Comparison of ENCODE assay signal across 34 cellular contexts in genomic region chr9:110185806-110186205, GRCh38. TPM values are rescaled to one million over a fixed set of nuclear protein-coding genes. Genes with fewer than 3 reads are reported as not detected.
"Had no signal": no experiment of that assay in that cellular context is flagged by ENCODE, and none has a peak within 500 bp of the region (broad histone marks: within the 10 kb centered on the region; RNA-seq: fewer than 3 reads in every experiment).

No MANE protein-coding gene starts in this region.

- H3K27ac ChIP-seq: adrenal gland, coronary artery, dorsolateral prefrontal cortex, epithelial cell of prostate, esophagus squamous epithelium had no signal

- DNase-seq: activated CD4-positive, alpha-beta memory T cell treated with anti-CD3 and anti-CD28 coated beads for 36 hours; activated CD4-positive, alpha-beta T cell treated with anti-CD3 and anti-CD28 coated beads for 36 hours; activated CD4-positive, alpha-beta T cell treated with anti-CD3 and anti-CD28 coated beads, Interleukin-2, amount 10 ng/mL, durations not matched to agents 24 days and 14 days; activated CD4-positive, CD25-positive, alpha-beta regulatory T cell; activated CD4-positive, CD25-positive, alpha-beta regulatory T cell treated with anti-CD3 and anti-CD28 coated beads, Interleukin-2, amount 50 U/mL, for 72 hours; activated CD8-positive, alpha-beta memory T cell treated with anti-CD3 and anti-CD28 coated beads, Interleukin-2, amount 10 ng/mL, durations not matched to agents 7 days and 5 days; activated CD8-positive, alpha-beta memory T cell treated with anti-CD3 and anti-CD28 coated beads, Interleukin-2, amount 50 U/mL, for 4 hours; activated CD8-positive, alpha-beta T cell treated with anti-CD3 and anti-CD28 coated beads, Interleukin-2, amount 10 ng/mL, durations not matched to agents 7 days and 5 days; activated effector memory CD4-positive, alpha-beta T cell treated with anti-CD3 and anti-CD28 coated beads, Interleukin-2, amount 50 U/mL, for 16 hours; activated naive CD4-positive, alpha-beta T cell treated with anti-CD3 and anti-CD28 coated beads for 36 hours; activated naive CD8-positive, alpha-beta T cell treated with anti-CD3 and anti-CD28 coated beads for 36 hours; activated naive CD8-positive, alpha-beta T cell treated with anti-CD3 and anti-CD28 coated beads, Interleukin-2, amount 50 U/mL, for 24 hours; activated T-cell treated with anti-CD3 and anti-CD28 coated beads, Interleukin-2, amount 50 U/mL, for 1 hour; activated T-cell treated with anti-CD3 and anti-CD28 coated beads, Interleukin-2, amount 50 U/mL, for 48 hours; amygdala; aorta; body of pancreas; dorsolateral prefrontal cortex; effector memory CD4-positive, alpha-beta T cell; esophagus squamous epithelium; head of caudate nucleus; T-helper 2 cell had no signal

- FAIRE-seq: frontal cortex had no signal

- H3K36me3 ChIP-seq: adrenal gland, esophagus squamous epithelium had no signal

- H3K9me3 ChIP-seq: adrenal gland, body of pancreas, esophagus squamous epithelium had no signal

- H3K27me3 ChIP-seq: adrenal gland, body of pancreas, dorsolateral prefrontal cortex, esophagus squamous epithelium had no signal

- H3K4me3 ChIP-seq: adrenal gland, body of pancreas, coronary artery, dorsolateral prefrontal cortex, esophagus squamous epithelium had no signal

- ATAC-seq: activated CD8-positive, alpha-beta memory T cell treated with anti-CD3 and anti-CD28 coated beads, Interleukin-2, amount 10 ng/mL, durations not matched to agents 7 days and 5 days; activated CD8-positive, alpha-beta T cell treated with anti-CD3 and anti-CD28 coated beads, Interleukin-2, amount 10 ng/mL, durations not matched to agents 7 days and 5 days; body of pancreas had no signal

RNA-seq across cellular contexts. Expression of gene C9orf152, which starts 22.2 kb away (rescaled TPM):
- total RNA-seq: activated CD4-positive, alpha-beta memory T cell treated with anti-CD3 and anti-CD28 coated beads for 36 hours; activated CD4-positive, alpha-beta T cell treated with anti-CD3 and anti-CD28 coated beads for 36 hours; activated CD4-positive, alpha-beta T cell treated with anti-CD3 and anti-CD28 coated beads, Interleukin-2, amount 10 ng/mL, durations not matched to agents 24 days and 14 days; activated CD8-positive, alpha-beta memory T cell treated with anti-CD3 and anti-CD28 coated beads for 36 hours; activated CD8-positive, alpha-beta memory T cell treated with anti-CD3 and anti-CD28 coated beads, Interleukin-2, amount 10 ng/mL, durations not matched to agents 7 days and 5 days; activated CD8-positive, alpha-beta T cell treated with anti-CD3 and anti-CD28 coated beads, Interleukin-2, amount 10 ng/mL, durations not matched to agents 7 days and 5 days; activated naive CD4-positive, alpha-beta T cell treated with anti-CD3 and anti-CD28 coated beads for 36 hours; activated naive CD8-positive, alpha-beta T cell treated with anti-CD3 and anti-CD28 coated beads for 36 hours; activated T-helper 1 cell treated with anti-CD3 and anti-CD28 coated beads, Interleukin-12 subunit alpha, Interleukin-12 subunit beta, Interleukin-2, Interleukin-4 antibody, amounts not matched to agents 30 ng/mL and 10 ng/mL and 1 ng/mL, durations not matched to agents 14 hours and 24 hours and 36 hours; activated T-helper 2 cell treated with anti-CD3 and anti-CD28 coated beads, Interferon-gamma antibody, Interleukin-2, Interleukin-4, amounts not matched to agents 10 μg/mL and 5 μg/mL and 100 μg/mL, durations not matched to agents 14 hours and 24 hours and 36 hours; adrenal gland; aorta; cardiac septum; cerebellum; fibroblast of villous mesenchyme; frontal cortex; T-helper 1 cell treated with Interleukin-12 subunit alpha and Interleukin-12 subunit beta and Interleukin-4 antibody, amounts not matched to agents 30 ng/mL and 1 ng/mL, for 36 hours had no signal
- polyA plus RNA-seq: fibroblast of lung had no signal
